ENCODE assay signal across 8 cellular contexts in the genomic region with DNA sequence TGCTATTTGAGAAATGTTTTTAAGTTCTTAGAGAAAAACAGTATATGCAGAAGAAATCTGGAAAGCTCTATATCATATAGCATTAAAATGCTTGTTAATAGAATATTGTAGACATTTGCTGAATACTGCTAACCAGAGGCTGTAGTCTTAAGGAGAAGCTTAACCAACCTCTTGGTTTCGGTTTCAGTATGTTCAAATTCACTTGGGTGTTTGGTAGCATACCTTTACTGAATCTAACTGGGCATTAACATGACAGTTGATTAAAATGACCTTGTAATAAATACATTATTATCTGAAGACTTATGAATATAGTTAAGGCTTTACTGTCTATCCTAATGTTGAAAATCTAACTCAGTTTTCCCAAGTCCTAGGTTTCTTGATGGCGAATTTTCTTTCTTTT. TPM values are rescaled to one million over a fixed set of nuclear protein-coding genes. Genes with fewer than 3 reads are reported as not detected.
DNase-seq lines count a peak whose midpoint lies in the region; ATAC-seq and TF ChIP-seq lines count a peak whose summit lies in the region.

No MANE protein-coding gene starts in this region.

- no peak overlapping the region for H3K9ac ChIP-seq in PC-3 (ENCODE audit: low read length)

- H3K4me1 ChIP-seq in PC-3 (ENCODE audit: insufficient read depth, low read length), result peaks cover 15% of the 10 kb centered on the region

- no TSS peak for BruUV-seq in PC-3 (replicated peaks; lab: Mats Ljungman, UMichigan)

- H3F3A ChIP-seq in PC-3 (ENCODE audit: low read length, unreplicated experiment), result peaks cover 10% of the 10 kb centered on the region

- no peaks in the 10 kb centered on the region for H3K9me3 ChIP-seq in PC-3 (ENCODE audit: low read length)

- H3K4me3 ChIP-seq in astrocyte of the cerebellum (ENCODE audit: low read depth, low read length), result no peak overlapping the region
- no peak overlapping the region for H3K4me3 ChIP-seq in PC-3 (ENCODE audit: low read length)

- H3K4me3 Mint-ChIP-seq in activated CD4-positive, alpha-beta T cell treated with anti-CD3 and anti-CD28 coated beads for 36 hours, result peak overlapping the region; percentile 48
- H3K4me3 Mint-ChIP-seq in stimulated activated naive CD8-positive, alpha-beta T cell treated with anti-CD3 and anti-CD28 coated beads, Interleukin-15, amount 100 ng/mL, for 72 hours, result peak overlapping the region; percentile 69 to 98

- H3K27me3 Mint-ChIP-seq in activated CD4-positive, alpha-beta T cell treated with anti-CD3 and anti-CD28 coated beads for 36 hours, result no peaks in the 10 kb centered on the region
- H3K27me3 Mint-ChIP-seq in stimulated activated naive CD8-positive, alpha-beta T cell treated with anti-CD3 and anti-CD28 coated beads, Interleukin-15, amount 100 ng/mL, for 72 hours, result no peaks in the 10 kb centered on the region

- H3K4me2 ChIP-seq in PC-3 (ENCODE audit: low read length), result no peak overlapping the region

- no peaks in the 10 kb centered on the region for H3K27me3 ChIP-seq in PC-3 (ENCODE audit: low read length)

- no peak for DNase-seq in activated CD4-positive, alpha-beta T cell treated with anti-CD3 and anti-CD28 coated beads for 36 hours
- DNase-seq in activated CD4-positive, alpha-beta T cell treated with anti-CD3 and anti-CD28 coated beads, Interleukin-2, amount 50 U/mL, for 4 hours, result no peak
- peak; percentile 5 for DNase-seq in astrocyte of the cerebellum (ENCODE audit: low read depth)
- no peak for DNase-seq in stimulated activated naive CD8-positive, alpha-beta T cell treated with anti-CD3 and anti-CD28 coated beads, Interleukin-15, amount 100 ng/mL, for 72 hours
- DNase-seq in mesenteric fat pad (ENCODE audit: low spot score), result no peak
- DNase-seq in PC-3, result no peak
- DNase-seq in glomerular visceral epithelial cell (ENCODE audit: extremely low spot score), result no peak

- no peaks in the 10 kb centered on the region for H3K9me2 ChIP-seq in PC-3 (replicated peaks; ENCODE audit: low read length)

- no peaks in the 10 kb centered on the region for H3K9me3 Mint-ChIP-seq in activated CD4-positive, alpha-beta T cell treated with anti-CD3 and anti-CD28 coated beads for 36 hours (ENCODE audit: low read depth)
- H3K9me3 Mint-ChIP-seq in stimulated activated naive CD8-positive, alpha-beta T cell treated with anti-CD3 and anti-CD28 coated beads, Interleukin-15, amount 100 ng/mL, for 72 hours, result no peaks in the 10 kb centered on the region

- peak; percentile 50 for ATAC-seq in activated CD4-positive, alpha-beta T cell treated with anti-CD3 and anti-CD28 coated beads for 36 hours
- ATAC-seq in HG03175 (IDR thresholded peaks at IDR 0.05; ENCODE audit: unreplicated experiment), result peak; percentile 54
- ATAC-seq in stimulated activated naive CD8-positive, alpha-beta T cell treated with anti-CD3 and anti-CD28 coated beads, Interleukin-15, amount 100 ng/mL, for 72 hours, result peak; percentile 60
- ATAC-seq in PC-3, result no peak

- peaks cover 96% of the 10 kb centered on the region for H3K79me2 ChIP-seq in PC-3 (ENCODE audit: low read length)

- H3K36me3 Mint-ChIP-seq in activated CD4-positive, alpha-beta T cell treated with anti-CD3 and anti-CD28 coated beads for 36 hours (ENCODE audit: low read depth), result peaks cover 76% of the 10 kb centered on the region

- peaks cover 73% of the 10 kb centered on the region for H3K36me3 ChIP-seq in PC-3 (ENCODE audit: low read depth, low read length)

- TF ChIP-seq CTCF in astrocyte of the cerebellum (IDR thresholded peaks at IDR 0.05; ENCODE audit: low read depth, low read length, missing control alignments), result no peak
- TF ChIP-seq CTCF in PC-3 (conservative IDR thresholded peaks at IDR 0.05; ENCODE audit: low read depth, low read length), result no peak

- H3K27ac ChIP-seq in PC-3 (ENCODE audit: low read length), result no peak overlapping the region

- intact Hi-C loops in activated CD4-positive, alpha-beta T cell treated with anti-CD3 and anti-CD28 coated beads for 36 hours (cut with DNase I, micrococcal nuclease), result no loop called here
- intact Hi-C loops in PC-3 (cut with micrococcal nuclease), result no loop called here

- peaks cover 48% of the 10 kb centered on the region for H4K20me1 ChIP-seq in PC-3 (ENCODE audit: low read length)

- no peak overlapping the region for H2AFZ ChIP-seq in PC-3 (ENCODE audit: low read length)

- in situ Hi-C loops in astrocyte of the cerebellum (cut with HindIII; ENCODE audit: low sequenced_read_pairs), result loop anchor here (5.0 kb wide), 1 partner anchor 100 kb away; no protein-coding TSS in a partner anchor

- H3K27ac Mint-ChIP-seq in activated CD4-positive, alpha-beta T cell treated with anti-CD3 and anti-CD28 coated beads for 36 hours, result peak overlapping the region; percentile 80
- H3K27ac Mint-ChIP-seq in stimulated activated naive CD8-positive, alpha-beta T cell treated with anti-CD3 and anti-CD28 coated beads, Interleukin-15, amount 100 ng/mL, for 72 hours, result peak overlapping the region in 1 of 2 donors; percentile 48

- POLR2A ChIA-PET in activated CD4-positive, alpha-beta T cell treated with anti-CD3 and anti-CD28 coated beads for 36 hours (lab: Charles Lee), result no interaction called here
- POLR2A ChIA-PET in PC-3 (lab: Charles Lee; ENCODE audit: unreplicated experiment), result interaction anchor here (0.6 kb wide), 1 partner anchor 146 kb away, joined by 3 read pairs; no protein-coding TSS in a partner anchor

- peaks cover 53% of the 10 kb centered on the region for H3K4me1 Mint-ChIP-seq in activated CD4-positive, alpha-beta T cell treated with anti-CD3 and anti-CD28 coated beads for 36 hours
- peaks cover 51% of the 10 kb centered on the region for H3K4me1 Mint-ChIP-seq in stimulated activated naive CD8-positive, alpha-beta T cell treated with anti-CD3 and anti-CD28 coated beads, Interleukin-15, amount 100 ng/mL, for 72 hours

- CTCF ChIA-PET in activated CD4-positive, alpha-beta T cell treated with anti-CD3 and anti-CD28 coated beads for 36 hours (lab: Charles Lee), result interaction anchor here (0.6 kb wide), 1 partner anchor 128 kb away, joined by 3 read pairs; no protein-coding TSS in a partner anchor
- CTCF ChIA-PET in PC-3 (lab: Charles Lee), result no interaction called here

RNA-seq across cellular contexts. Expression of a gene that starts 5.4 kb away (rescaled TPM):
- total RNA-seq in activated CD4-positive, alpha-beta T cell treated with anti-CD3 and anti-CD28 coated beads for 36 hours, result 10 to 100 TPM; 55.3 to 70.8 TPM
- 51.7 TPM for total RNA-seq in mesenteric fat pad
- 41.7 and 42.1 TPM in 2 replicates for total RNA-seq in PC-3 (2014; rRNA removed)

RNA-seq across cellular contexts. Expression of a gene that starts 31.1 kb away (rescaled TPM):
- 1 to 10 TPM; 3.1 to 4.9 TPM for total RNA-seq in activated CD4-positive, alpha-beta T cell treated with anti-CD3 and anti-CD28 coated beads for 36 hours
- total RNA-seq in mesenteric fat pad, result 9.2 TPM
- 6.6 and 11.2 TPM in 2 replicates for total RNA-seq in PC-3 (2014; rRNA removed)
